Comparison of ENCODE assay signal across 3 cellular contexts in the genomic region with DNA sequence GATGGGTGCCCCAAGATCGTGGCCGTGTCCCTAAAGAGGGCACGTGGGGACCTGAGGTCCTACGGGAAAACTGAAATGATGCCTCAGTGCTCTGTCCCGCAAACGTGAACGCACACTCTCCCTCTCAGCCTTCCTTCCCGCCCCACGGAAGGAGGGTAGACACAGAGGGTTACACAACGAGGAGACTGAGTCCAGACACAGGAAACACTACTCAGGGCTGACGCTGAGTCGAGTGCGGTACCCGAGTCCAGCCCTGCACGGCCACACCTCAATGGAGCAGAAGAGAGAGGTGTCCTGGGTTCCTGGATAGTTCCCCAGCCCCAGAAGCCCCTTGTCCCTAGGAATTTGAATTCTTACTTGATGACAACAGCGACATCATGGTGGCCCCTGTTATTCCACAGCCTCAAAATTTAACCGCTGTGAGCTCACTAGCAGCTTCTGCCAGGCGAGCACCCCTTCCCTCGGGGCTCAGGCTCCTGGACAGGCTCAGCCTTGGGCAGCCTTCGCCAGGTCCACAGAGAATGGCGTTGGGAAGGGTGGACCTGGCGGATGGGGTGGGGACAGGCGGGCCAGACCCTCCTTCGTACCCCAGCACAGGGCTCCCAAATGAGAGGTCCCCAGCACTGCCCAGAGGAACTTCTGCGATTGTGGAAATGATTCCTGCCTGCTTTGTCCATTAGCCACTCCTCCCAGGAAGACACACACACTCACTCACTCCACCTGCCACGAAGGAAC.
TF ChIP-seq lines count a peak whose summit lies in the region.

No MANE protein-coding gene starts in this region.

TF ChIP-seq in GM12891, 5 proteins besides CTCF, POLR2A, EP300 and RAD21:
- TF ChIP-seq POLR2AphosphoS5 (IDR thresholded peaks at IDR 0.05; ENCODE audit: low read depth, low read length), result no peak
- TF ChIP-seq TAF1 (IDR thresholded peaks at IDR 0.05; ENCODE audit: low read depth, low read length), result no peak
- no peak for TF ChIP-seq POU2F2 (IDR thresholded peaks at IDR 0.05; ENCODE audit: low read depth, low read length)
- TF ChIP-seq PAX5 (IDR thresholded peaks at IDR 0.05; ENCODE audit: insufficient read depth, low read length, severe bottlenecking), result no peak
- TF ChIP-seq SPI1 (IDR thresholded peaks at IDR 0.05; ENCODE audit: low read depth, low read length), result no peak

TF ChIP-seq in SK-N-SH, 30 proteins besides CTCF, POLR2A, EP300 and RAD21:
- no peak for TF ChIP-seq IRF3 (IDR thresholded peaks at IDR 0.05; ENCODE audit: low read depth, low read length)
- TF ChIP-seq, protein P1, sequence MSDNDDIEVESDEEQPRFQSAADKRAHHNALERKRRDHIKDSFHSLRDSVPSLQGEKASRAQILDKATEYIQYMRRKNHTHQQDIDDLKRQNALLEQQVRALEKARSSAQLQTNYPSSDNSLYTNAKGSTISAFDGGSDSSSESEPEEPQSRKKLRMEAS (IDR thresholded peaks at IDR 0.05; ENCODE audit: low read depth), result 0 out of 2 replicates have a peak, but pooled peaks have one; percentile 0

TF ChIP-seq in HepG2, 621 proteins besides CTCF, POLR2A, EP300 and RAD21 (continues in another document):
- TF ChIP-seq HNRNPUL1 (IDR thresholded peaks at IDR 0.05; ENCODE audit: low read depth, low read length), result no peak
- no peak for TF ChIP-seq ZNF562 (CRISPR knock-in tag; IDR thresholded peaks at IDR 0.05; ENCODE audit: borderline replicate concordance)
- 0 out of 2 replicates have a peak, but pooled peaks have one; percentile 8 for TF ChIP-seq ZNF263 (CRISPR knock-in tag; IDR thresholded peaks at IDR 0.05)
- no peak for TF ChIP-seq TEAD3 (CRISPR knock-in tag; optimal IDR thresholded peaks at IDR 0.05; ENCODE audit: borderline replicate concordance)
- TF ChIP-seq ZNF772 (CRISPR knock-in tag; IDR thresholded peaks at IDR 0.05), result no peak
- 0 out of 2 replicates have a peak, but pooled peaks have one; percentile 22 for TF ChIP-seq ZNF276 (CRISPR knock-in tag; IDR thresholded peaks at IDR 0.05; ENCODE audit: low read depth)
- TF ChIP-seq MEF2D (CRISPR knock-in tag; IDR thresholded peaks at IDR 0.05), result no peak; the same call in 1 of the 2 replicates
- TF ChIP-seq ZNF326 (CRISPR knock-in tag; IDR thresholded peaks at IDR 0.05; ENCODE audit: borderline replicate concordance), result no peak
- TF ChIP-seq, protein P2, sequence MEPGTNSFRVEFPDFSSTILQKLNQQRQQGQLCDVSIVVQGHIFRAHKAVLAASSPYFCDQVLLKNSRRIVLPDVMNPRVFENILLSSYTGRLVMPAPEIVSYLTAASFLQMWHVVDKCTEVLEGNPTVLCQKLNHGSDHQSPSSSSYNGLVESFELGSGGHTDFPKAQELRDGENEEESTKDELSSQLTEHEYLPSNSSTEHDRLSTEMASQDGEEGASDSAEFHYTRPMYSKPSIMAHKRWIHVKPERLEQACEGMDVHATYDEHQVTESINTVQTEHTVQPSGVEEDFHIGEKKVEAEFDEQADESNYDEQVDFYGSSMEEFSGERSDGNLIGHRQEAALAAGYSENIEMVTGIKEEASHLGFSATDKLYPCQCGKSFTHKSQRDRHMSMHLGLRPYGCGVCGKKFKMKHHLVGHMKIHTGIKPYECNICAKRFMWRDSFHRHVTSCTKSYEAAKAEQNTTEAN (CRISPR knock-in tag; conservative IDR thresholded peaks at IDR 0.05), result no peak
- TF ChIP-seq, protein P3, sequence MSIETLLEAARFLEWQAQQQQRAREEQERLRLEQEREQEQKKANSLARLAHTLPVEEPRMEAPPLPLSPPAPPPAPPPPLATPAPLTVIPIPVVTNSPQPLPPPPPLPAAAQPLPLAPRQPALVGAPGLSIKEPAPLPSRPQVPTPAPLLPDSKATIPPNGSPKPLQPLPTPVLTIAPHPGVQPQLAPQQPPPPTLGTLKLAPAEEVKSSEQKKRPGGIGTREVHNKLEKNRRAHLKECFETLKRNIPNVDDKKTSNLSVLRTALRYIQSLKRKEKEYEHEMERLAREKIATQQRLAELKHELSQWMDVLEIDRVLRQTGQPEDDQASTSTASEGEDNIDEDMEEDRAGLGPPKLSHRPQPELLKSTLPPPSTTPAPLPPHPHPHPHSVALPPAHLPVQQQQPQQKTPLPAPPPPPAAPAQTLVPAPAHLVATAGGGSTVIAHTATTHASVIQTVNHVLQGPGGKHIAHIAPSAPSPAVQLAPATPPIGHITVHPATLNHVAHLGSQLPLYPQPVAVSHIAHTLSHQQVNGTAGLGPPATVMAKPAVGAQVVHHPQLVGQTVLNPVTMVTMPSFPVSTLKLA (IDR thresholded peaks at IDR 0.05), result no peak
- TF ChIP-seq ELF3 (CRISPR knock-in tag; IDR thresholded peaks at IDR 0.05), result no peak
- no peak for TF ChIP-seq PAX8 (CRISPR knock-in tag; IDR thresholded peaks at IDR 0.05; ENCODE audit: borderline replicate concordance)
- TF ChIP-seq, protein P4, sequence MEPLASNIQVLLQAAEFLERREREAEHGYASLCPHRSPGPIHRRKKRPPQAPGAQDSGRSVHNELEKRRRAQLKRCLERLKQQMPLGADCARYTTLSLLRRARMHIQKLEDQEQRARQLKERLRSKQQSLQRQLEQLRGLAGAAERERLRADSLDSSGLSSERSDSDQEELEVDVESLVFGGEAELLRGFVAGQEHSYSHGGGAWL (CRISPR knock-in tag; IDR thresholded peaks at IDR 0.05), result no peak
- no peak for TF ChIP-seq ATM (IDR thresholded peaks at IDR 0.05; ENCODE audit: borderline replicate concordance)
- TF ChIP-seq, protein P5, sequence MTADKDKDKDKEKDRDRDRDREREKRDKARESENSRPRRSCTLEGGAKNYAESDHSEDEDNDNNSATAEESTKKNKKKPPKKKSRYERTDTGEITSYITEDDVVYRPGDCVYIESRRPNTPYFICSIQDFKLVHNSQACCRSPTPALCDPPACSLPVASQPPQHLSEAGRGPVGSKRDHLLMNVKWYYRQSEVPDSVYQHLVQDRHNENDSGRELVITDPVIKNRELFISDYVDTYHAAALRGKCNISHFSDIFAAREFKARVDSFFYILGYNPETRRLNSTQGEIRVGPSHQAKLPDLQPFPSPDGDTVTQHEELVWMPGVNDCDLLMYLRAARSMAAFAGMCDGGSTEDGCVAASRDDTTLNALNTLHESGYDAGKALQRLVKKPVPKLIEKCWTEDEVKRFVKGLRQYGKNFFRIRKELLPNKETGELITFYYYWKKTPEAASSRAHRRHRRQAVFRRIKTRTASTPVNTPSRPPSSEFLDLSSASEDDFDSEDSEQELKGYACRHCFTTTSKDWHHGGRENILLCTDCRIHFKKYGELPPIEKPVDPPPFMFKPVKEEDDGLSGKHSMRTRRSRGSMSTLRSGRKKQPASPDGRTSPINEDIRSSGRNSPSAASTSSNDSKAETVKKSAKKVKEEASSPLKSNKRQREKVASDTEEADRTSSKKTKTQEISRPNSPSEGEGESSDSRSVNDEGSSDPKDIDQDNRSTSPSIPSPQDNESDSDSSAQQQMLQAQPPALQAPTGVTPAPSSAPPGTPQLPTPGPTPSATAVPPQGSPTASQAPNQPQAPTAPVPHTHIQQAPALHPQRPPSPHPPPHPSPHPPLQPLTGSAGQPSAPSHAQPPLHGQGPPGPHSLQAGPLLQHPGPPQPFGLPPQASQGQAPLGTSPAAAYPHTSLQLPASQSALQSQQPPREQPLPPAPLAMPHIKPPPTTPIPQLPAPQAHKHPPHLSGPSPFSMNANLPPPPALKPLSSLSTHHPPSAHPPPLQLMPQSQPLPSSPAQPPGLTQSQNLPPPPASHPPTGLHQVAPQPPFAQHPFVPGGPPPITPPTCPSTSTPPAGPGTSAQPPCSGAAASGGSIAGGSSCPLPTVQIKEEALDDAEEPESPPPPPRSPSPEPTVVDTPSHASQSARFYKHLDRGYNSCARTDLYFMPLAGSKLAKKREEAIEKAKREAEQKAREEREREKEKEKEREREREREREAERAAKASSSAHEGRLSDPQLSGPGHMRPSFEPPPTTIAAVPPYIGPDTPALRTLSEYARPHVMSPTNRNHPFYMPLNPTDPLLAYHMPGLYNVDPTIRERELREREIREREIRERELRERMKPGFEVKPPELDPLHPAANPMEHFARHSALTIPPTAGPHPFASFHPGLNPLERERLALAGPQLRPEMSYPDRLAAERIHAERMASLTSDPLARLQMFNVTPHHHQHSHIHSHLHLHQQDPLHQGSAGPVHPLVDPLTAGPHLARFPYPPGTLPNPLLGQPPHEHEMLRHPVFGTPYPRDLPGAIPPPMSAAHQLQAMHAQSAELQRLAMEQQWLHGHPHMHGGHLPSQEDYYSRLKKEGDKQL (CRISPR knock-in tag; IDR thresholded peaks at IDR 0.05; ENCODE audit: low read depth), result no peak
- 0 out of 2 replicates have a peak, but pooled peaks have one; percentile 54 for TF ChIP-seq SMAD1 (CRISPR knock-in tag; IDR thresholded peaks at IDR 0.05; ENCODE audit: borderline replicate concordance, low read depth)
- TF ChIP-seq HOMEZ (CRISPR knock-in tag; IDR thresholded peaks at IDR 0.05; ENCODE audit: low read depth), result no peak
- TF ChIP-seq ZBTB21 (CRISPR knock-in tag; IDR thresholded peaks at IDR 0.05), result no peak
- no peak for TF ChIP-seq ZNF564 (CRISPR knock-in tag; IDR thresholded peaks at IDR 0.05)
- no peak for TF ChIP-seq TRIM24 (CRISPR knock-in tag; IDR thresholded peaks at IDR 0.05)
- no peak for TF ChIP-seq ATF6 (CRISPR knock-in tag; conservative IDR thresholded peaks at IDR 0.05)
- no peak for TF ChIP-seq ZXDC (CRISPR knock-in tag; IDR thresholded peaks at IDR 0.05)
- no peak for TF ChIP-seq ESRRA (CRISPR knock-in tag; IDR thresholded peaks at IDR 0.05; ENCODE audit: low read depth)
- no peak for TF ChIP-seq ATF7 (IDR thresholded peaks at IDR 0.05)
- TF ChIP-seq ATF7 (CRISPR knock-in tag; IDR thresholded peaks at IDR 0.05), result no peak
- no peak for TF ChIP-seq TARDBP (CRISPR knock-in tag; IDR thresholded peaks at IDR 0.05)
- no peak for TF ChIP-seq ONECUT2 (CRISPR knock-in tag; IDR thresholded peaks at IDR 0.05)
- TF ChIP-seq FOXJ3 (CRISPR knock-in tag; IDR thresholded peaks at IDR 0.05; ENCODE audit: borderline replicate concordance), result no peak
- no peak for TF ChIP-seq RFX5 (IDR thresholded peaks at IDR 0.05; ENCODE audit: low read depth, low read length)
- TF ChIP-seq, protein P6, sequence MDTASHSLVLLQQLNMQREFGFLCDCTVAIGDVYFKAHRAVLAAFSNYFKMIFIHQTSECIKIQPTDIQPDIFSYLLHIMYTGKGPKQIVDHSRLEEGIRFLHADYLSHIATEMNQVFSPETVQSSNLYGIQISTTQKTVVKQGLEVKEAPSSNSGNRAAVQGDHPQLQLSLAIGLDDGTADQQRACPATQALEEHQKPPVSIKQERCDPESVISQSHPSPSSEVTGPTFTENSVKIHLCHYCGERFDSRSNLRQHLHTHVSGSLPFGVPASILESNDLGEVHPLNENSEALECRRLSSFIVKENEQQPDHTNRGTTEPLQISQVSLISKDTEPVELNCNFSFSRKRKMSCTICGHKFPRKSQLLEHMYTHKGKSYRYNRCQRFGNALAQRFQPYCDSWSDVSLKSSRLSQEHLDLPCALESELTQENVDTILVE (CRISPR knock-in tag; IDR thresholded peaks at IDR 0.05), result no peak
- TF ChIP-seq CBFB (CRISPR knock-in tag; IDR thresholded peaks at IDR 0.05), result no peak
- TF ChIP-seq HOXA7 (CRISPR knock-in tag; IDR thresholded peaks at IDR 0.05), result no peak
- TF ChIP-seq KLF12 (CRISPR knock-in tag; IDR thresholded peaks at IDR 0.05; ENCODE audit: borderline replicate concordance), result no peak
